In the genomic region with DNA sequence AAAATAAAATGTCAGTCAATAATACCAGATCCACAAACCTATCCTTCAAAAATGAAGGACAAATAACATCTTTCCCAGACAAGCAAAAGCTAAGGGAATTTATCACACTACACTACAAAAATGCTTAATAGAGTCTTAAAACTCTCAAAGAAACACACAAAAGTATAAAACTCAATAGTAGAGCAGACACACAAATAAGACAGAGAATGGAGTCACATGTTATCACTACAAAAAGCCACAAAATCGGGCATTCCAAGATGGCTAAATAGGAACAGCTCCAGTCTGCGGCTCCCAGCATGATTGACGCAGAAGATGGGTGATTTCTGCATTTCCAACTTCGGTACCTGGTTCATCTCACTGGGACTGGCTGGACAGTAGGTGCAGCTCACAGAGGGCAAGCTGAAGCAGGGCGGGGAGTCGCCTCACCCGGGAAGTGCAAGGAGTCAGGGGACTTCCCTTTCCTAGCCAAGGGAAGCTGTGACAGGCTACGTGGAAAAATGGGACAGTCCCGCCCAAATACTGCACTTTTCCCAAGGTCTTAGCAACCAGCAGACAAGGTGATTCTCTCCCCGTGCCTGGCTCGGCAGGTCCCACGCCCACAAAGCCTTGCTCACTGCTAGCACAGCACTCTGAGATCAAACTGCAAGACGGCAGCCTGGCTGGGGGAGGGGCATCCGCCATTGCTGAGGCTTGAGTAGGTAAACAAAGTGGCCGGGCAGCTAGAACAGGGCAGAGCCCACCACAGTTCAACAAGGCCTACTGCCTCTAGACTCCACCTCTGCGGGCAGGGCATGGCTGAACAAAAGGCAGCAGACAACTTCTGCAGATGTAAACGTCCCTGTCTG, we compare ENCODE assay signal across 9 cellular contexts. TPM values are rescaled to one million over a fixed set of nuclear protein-coding genes. Genes with fewer than 3 reads are reported as not detected.
DNase-seq lines count a peak whose midpoint lies in the region; ATAC-seq and TF ChIP-seq lines count a peak whose summit lies in the region.
"Had no signal": no experiment of that assay in that cellular context is flagged by ENCODE, and none has a peak within 500 bp of the region (broad histone marks: within the 10 kb centered on the region; RNA-seq: fewer than 3 reads in every experiment).

No MANE protein-coding gene starts in this region.

- H3K36me3 Mint-ChIP-seq in activated T-helper 17 cell treated with anti-CD3 and anti-CD28 coated beads, Interleukin-2, amount 50 U/mL, for 72 hours (ENCODE audit: low read depth) = peaks cover 11% of the 10 kb centered on the region

- CTCF ChIA-PET in SK-N-SH (lab: Yijun Ruan, JAX) = interaction anchor here (1.6 kb wide), 1 partner anchor 47 kb away, joined by 3 read pairs; the partner anchor contains the start of gene SENP7

- TF ChIP-seq CTCF in heart right ventricle (IDR thresholded peaks at IDR 0.05) (no peak), thyroid gland (IDR thresholded peaks at IDR 0.05) (no peak), SK-N-SH (IDR thresholded peaks at IDR 0.05) (no peak)

- peaks cover 23% of the 10 kb centered on the region; the same call in 1 of the 2 replicates for H3K79me2 ChIP-seq in SK-N-SH (ENCODE audit: insufficient read depth)

- H3K4me2 ChIP-seq in SK-N-SH = no peak overlapping the region

- H3K4me3 ChIP-seq in heart right ventricle (peak overlapping the region in 6 of 10 donors; percentile 13 to 40 (median 24)), iPS-18c (ENCODE audit: insufficient read depth, low read depth, low read length) (peak overlapping the region; percentile 43), thyroid gland (replicated peaks in 1 of 3) (no peak overlapping the region), SK-N-SH (ENCODE audit: low read depth in 2 of 2, low read length in 1 of 2) (no peak overlapping the region)

- no peaks in the 10 kb centered on the region for H3F3A ChIP-seq in SK-N-SH (replicated peaks; ENCODE audit: insufficient read depth)

- TF ChIP-seq EP300 in SK-N-SH (IDR thresholded peaks at IDR 0.05; ENCODE audit: borderline replicate concordance in 1 of 2, low read depth in 1 of 2, low read length in 1 of 2) = no peak

- no peak for TF ChIP-seq RAD21 in SK-N-SH (IDR thresholded peaks at IDR 0.05; ENCODE audit: low read length)

- H4K20me1 ChIP-seq in SK-N-SH (ENCODE audit: insufficient read depth) = no peaks in the 10 kb centered on the region

- H3K27ac ChIP-seq in heart right ventricle (peak overlapping the region in 2 of 10 donors; percentile 17 to 39), thyroid gland (no peak overlapping the region), SK-N-SH (ENCODE audit: low read depth in 2 of 2, low read length in 1 of 2) (no peak overlapping the region)

- WGBS in heart right ventricle, 2 donors = 60 to 64% methylated on average over 17 of the region's 17 CpGs
- WGBS in thyroid gland, 2 donors = 67 to 71% methylated on average over 16 to 17 of the region's 17 CpGs
- 67% methylated on average over 5 of the region's 17 CpGs for WGBS in SK-N-SH (ENCODE audit: low lambda C conversion rate)

- peaks cover 0 to 13% (median 0%) of the 10 kb centered on the region in 9 donors for H3K4me1 ChIP-seq in heart right ventricle
- H3K4me1 ChIP-seq in thyroid gland = no peaks in the 10 kb centered on the region
- H3K4me1 ChIP-seq in SK-N-SH (ENCODE audit: control insufficient read depth in 1 of 2, insufficient read depth in 2 of 2, low read depth in 1 of 2, low read length in 1 of 2) = no peaks in the 10 kb centered on the region

- intact Hi-C loops in heart right ventricle (cut with DNase I) = no loop called here
- intact Hi-C loops in left cardiac atrium (cut with DNase I) = no loop called here
- intact Hi-C loops in thyroid gland (cut with DNase I) = no loop called here

- H3K27ac Mint-ChIP-seq in activated T-helper 17 cell treated with anti-CD3 and anti-CD28 coated beads, Interleukin-2, amount 50 U/mL, for 72 hours = peak overlapping the region; percentile 61

- ATAC-seq in heart right ventricle = peak in 1 of 8 donors; percentile 39
- ATAC-seq in left cardiac atrium = no peak
- peak; percentile 88 for ATAC-seq in activated T-helper 17 cell treated with anti-CD3 and anti-CD28 coated beads, Interleukin-2, amount 50 U/mL, for 72 hours (replicated peaks)
- ATAC-seq: left colon had no signal

- H3K27me3 ChIP-seq in heart right ventricle (no peaks in the 10 kb centered on the region), thyroid gland (no peaks in the 10 kb centered on the region), SK-N-SH (ENCODE audit: insufficient read depth) (no peaks in the 10 kb centered on the region)

- H3K36me3 ChIP-seq in heart right ventricle = peaks cover 0 to 11% (median 0%) of the 10 kb centered on the region in 9 donors
- no peaks in the 10 kb centered on the region for H3K36me3 ChIP-seq in thyroid gland
- peaks cover 0 to 2% of the 10 kb centered on the region in 2 experiments for H3K36me3 ChIP-seq in SK-N-SH (replicated peaks in 1 of 2; ENCODE audit: control insufficient read depth in 1 of 2, insufficient read depth in 2 of 2, low read length in 1 of 2)

- no peaks in the 10 kb centered on the region for H3K27me3 Mint-ChIP-seq in activated T-helper 17 cell treated with anti-CD3 and anti-CD28 coated beads, Interleukin-2, amount 50 U/mL, for 72 hours

- peak overlapping the region; percentile 77 for H3K4me3 Mint-ChIP-seq in activated T-helper 17 cell treated with anti-CD3 and anti-CD28 coated beads, Interleukin-2, amount 50 U/mL, for 72 hours

- H3K9me3 Mint-ChIP-seq in activated T-helper 17 cell treated with anti-CD3 and anti-CD28 coated beads, Interleukin-2, amount 50 U/mL, for 72 hours = peaks cover 4% of the 10 kb centered on the region

- H3K4me1 Mint-ChIP-seq in activated T-helper 17 cell treated with anti-CD3 and anti-CD28 coated beads, Interleukin-2, amount 50 U/mL, for 72 hours = peaks cover 35% of the 10 kb centered on the region

- H3K9me2 ChIP-seq in SK-N-SH = no peaks in the 10 kb centered on the region

- H3K9me3 ChIP-seq in heart right ventricle (peaks cover 0 to 14% (median 0%) of the 10 kb centered on the region in 11 donors), iPS-18c (ENCODE audit: control insufficient read depth, insufficient read depth, low read length) (no peaks in the 10 kb centered on the region), thyroid gland (no peaks in the 10 kb centered on the region), SK-N-SH (no peaks in the 10 kb centered on the region)

- POLR2A ChIA-PET in SK-N-SH (lab: Yijun Ruan, JAX) = no interaction called here

- DNase-seq in heart right ventricle = no peak
- DNase-seq in left cardiac atrium = no peak
- DNase-seq in thyroid gland = peak; percentile 22 to 32
- no peak for DNase-seq in GF-D8 (lab: John Stamatoyannopoulos, UW)
- no peak for DNase-seq in LoVo (ENCODE audit: low spot score)
- DNase-seq in SK-N-SH = no peak

- TF ChIP-seq POLR2A in thyroid gland (IDR thresholded peaks at IDR 0.05) = no peak

- no peak overlapping the region for H3K9ac ChIP-seq in SK-N-SH

- H2AFZ ChIP-seq in SK-N-SH (ENCODE audit: low read depth) = no peak overlapping the region

TF ChIP-seq in SK-N-SH, 30 proteins besides CTCF, POLR2A, EP300 and RAD21 (continues in another document):
- TF ChIP-seq YY1 (IDR thresholded peaks at IDR 0.05; ENCODE audit: low read depth) = no peak
- TF ChIP-seq, protein P1, sequence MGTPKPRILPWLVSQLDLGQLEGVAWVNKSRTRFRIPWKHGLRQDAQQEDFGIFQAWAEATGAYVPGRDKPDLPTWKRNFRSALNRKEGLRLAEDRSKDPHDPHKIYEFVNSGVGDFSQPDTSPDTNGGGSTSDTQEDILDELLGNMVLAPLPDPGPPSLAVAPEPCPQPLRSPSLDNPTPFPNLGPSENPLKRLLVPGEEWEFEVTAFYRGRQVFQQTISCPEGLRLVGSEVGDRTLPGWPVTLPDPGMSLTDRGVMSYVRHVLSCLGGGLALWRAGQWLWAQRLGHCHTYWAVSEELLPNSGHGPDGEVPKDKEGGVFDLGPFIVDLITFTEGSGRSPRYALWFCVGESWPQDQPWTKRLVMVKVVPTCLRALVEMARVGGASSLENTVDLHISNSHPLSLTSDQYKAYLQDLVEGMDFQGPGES (IDR thresholded peaks at IDR 0.05; ENCODE audit: low read depth, low read length) = no peak
- no peak for TF ChIP-seq TEAD4 (IDR thresholded peaks at IDR 0.05; ENCODE audit: borderline replicate concordance, insufficient read depth)
- no peak for TF ChIP-seq MEF2A (IDR thresholded peaks at IDR 0.05; ENCODE audit: borderline replicate concordance, low read depth)
- TF ChIP-seq FOXJ3 (CRISPR knock-in tag; IDR thresholded peaks at IDR 0.05) = no peak
- TF ChIP-seq ELF1 (IDR thresholded peaks at IDR 0.05) = no peak
- no peak for TF ChIP-seq POLR2AphosphoS5 (IDR thresholded peaks at IDR 0.05; ENCODE audit: low read depth, low read length)
- TF ChIP-seq NFIC (IDR thresholded peaks at IDR 0.05; ENCODE audit: borderline replicate concordance) = no peak
- no peak for TF ChIP-seq RXRA (IDR thresholded peaks at IDR 0.05; ENCODE audit: borderline replicate concordance, low read depth)
- TF ChIP-seq GATA2 (CRISPR knock-in tag; IDR thresholded peaks at IDR 0.05) = no peak
- no peak for TF ChIP-seq RFX5 (IDR thresholded peaks at IDR 0.05; ENCODE audit: low read length)
- TF ChIP-seq FOXM1 (IDR thresholded peaks at IDR 0.05; ENCODE audit: low read depth) = no peak
- no peak for TF ChIP-seq SMC3 (IDR thresholded peaks at IDR 0.05; ENCODE audit: low read depth, low read length)
- TF ChIP-seq, protein P2, sequence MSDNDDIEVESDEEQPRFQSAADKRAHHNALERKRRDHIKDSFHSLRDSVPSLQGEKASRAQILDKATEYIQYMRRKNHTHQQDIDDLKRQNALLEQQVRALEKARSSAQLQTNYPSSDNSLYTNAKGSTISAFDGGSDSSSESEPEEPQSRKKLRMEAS (IDR thresholded peaks at IDR 0.05; ENCODE audit: low read depth) = no peak
- TF ChIP-seq, protein P3, sequence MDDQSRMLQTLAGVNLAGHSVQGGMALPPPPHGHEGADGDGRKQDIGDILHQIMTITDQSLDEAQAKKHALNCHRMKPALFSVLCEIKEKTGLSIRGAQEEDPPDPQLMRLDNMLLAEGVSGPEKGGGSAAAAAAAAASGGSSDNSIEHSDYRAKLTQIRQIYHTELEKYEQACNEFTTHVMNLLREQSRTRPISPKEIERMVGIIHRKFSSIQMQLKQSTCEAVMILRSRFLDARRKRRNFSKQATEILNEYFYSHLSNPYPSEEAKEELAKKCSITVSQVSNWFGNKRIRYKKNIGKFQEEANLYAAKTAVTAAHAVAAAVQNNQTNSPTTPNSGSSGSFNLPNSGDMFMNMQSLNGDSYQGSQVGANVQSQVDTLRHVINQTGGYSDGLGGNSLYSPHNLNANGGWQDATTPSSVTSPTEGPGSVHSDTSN (IDR thresholded peaks at IDR 0.05) = no peak

RNA-seq across cellular contexts. Expression of gene SENP7, which starts 46.3 kb away (rescaled TPM):
- total RNA-seq in heart right ventricle (10 to 100 TPM in 5 of 10 donors, 1 to 10 TPM in 5; 8.5 to 11.1 (median 10.0) TPM), left cardiac atrium (10 to 100 TPM in 1 of 2 donors, 1 to 10 TPM in 1; 9.3 to 10.6 TPM), thyroid gland (10 to 100 TPM; 30.2 to 42.9 (median 31.5) TPM)
- polyA plus RNA-seq in heart right ventricle (10 to 100 TPM in 1 of 2 donors, 1 to 10 TPM in 1; 3.6 to 18.9 TPM), SK-N-SH (2012; rRNA removed) (2.7 and 4.5 TPM in 2 replicates)
- 10 to 100 TPM; 16.5 to 26.8 TPM for total RNA-seq in activated T-helper 17 cell treated with anti-CD3 and anti-CD28 coated beads, Interleukin-2, amount 50 U/mL, for 72 hours
- 2.4 and 2.7 TPM in 2 replicates for polyA plus RNA-seq in SK-N-SH (2012; cell fraction: cytosol; rRNA removed)
- polyA plus RNA-seq in SK-N-SH (2012; cell fraction: nucleus; rRNA removed) = 4.2 and 12.4 TPM in 2 replicates

Comparison
In these comparisons a context has a peak if more than half of its experiments do, and no peak if none do; other contexts are left out.
1. DNase-seq: peak in thyroid gland (2 of 2); none in heart right ventricle (0 of 2), left cardiac atrium (single experiment), GF-D8 (single experiment), LoVo (single experiment) and SK-N-SH (single experiment).
2. H3K4me3 ChIP-seq: peak in heart right ventricle (6 of 10) and iPS-18c (single experiment); none in thyroid gland (0 of 3) and SK-N-SH (0 of 2).